In the genomic region with DNA sequence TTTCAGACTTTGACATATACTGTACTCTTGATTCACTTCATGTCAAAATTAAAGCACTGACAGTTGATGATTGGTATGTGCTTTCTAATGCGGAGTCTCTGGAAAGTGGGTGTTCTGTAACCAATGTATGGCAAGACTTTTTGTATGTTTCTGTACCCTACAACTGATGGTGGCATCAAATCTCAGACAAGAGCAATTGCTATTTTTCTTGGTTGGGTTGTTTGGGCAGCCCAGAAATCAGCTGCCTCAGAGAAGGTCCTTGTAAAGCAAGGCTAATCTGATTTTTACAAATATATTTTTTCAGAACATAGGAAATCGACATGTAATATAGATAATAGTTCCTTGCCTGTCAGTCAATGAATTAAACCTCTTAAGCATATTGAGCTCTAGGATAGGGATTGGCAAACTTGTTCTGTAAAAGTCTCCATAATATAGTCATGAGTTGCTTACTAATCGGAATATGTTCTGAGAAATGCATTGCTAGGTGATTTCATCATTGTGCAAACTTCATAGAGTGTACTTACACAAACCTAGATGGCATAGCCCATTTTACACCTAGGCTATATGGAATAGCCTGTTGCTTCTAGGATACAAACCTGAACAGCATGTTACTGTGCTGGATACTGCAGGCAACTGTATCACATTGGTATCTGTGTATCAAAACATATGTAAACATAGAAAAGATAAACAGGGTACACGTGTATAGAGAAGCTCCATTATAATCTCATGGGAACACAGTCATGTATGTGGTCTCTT, we compare ENCODE assay signal across 1 cellular context.
TF ChIP-seq lines count a peak whose summit lies in the region.

No MANE protein-coding gene starts in this region.

TF ChIP-seq in K562, 482 proteins besides CTCF, POLR2A, EP300 and RAD21 (continues in another document):
- TF ChIP-seq TEAD4 (IDR thresholded peaks at IDR 0.05; ENCODE audit: low read length) (peak; percentile 8; the same call in 1 of the 2 replicates), TEAD4 (CRISPR knock-in tag; IDR thresholded peaks at IDR 0.05; ENCODE audit: borderline replicate concordance) (no peak), RB1 (IDR thresholded peaks at IDR 0.05; ENCODE audit: low read depth) (no peak), FOXJ2 (tag; IDR thresholded peaks at IDR 0.05) (peak; percentile 85), GTF2F1 (IDR thresholded peaks at IDR 0.05; ENCODE audit: low read depth, low read length) (no peak), MCM5 (IDR thresholded peaks at IDR 0.05; ENCODE audit: low read depth) (no peak), ZNF165 (CRISPR knock-in tag; IDR thresholded peaks at IDR 0.05; ENCODE audit: borderline replicate concordance) (no peak), ZNF583 (CRISPR knock-in tag; IDR thresholded peaks at IDR 0.05) (peak; percentile 80; the same call in 1 of the 2 replicates), SMAD4 (CRISPR knock-in tag; conservative IDR thresholded peaks at IDR 0.05) (peak; percentile 77), EHMT2 (IDR thresholded peaks at IDR 0.05) (no peak), POLR2B (IDR thresholded peaks at IDR 0.05; ENCODE audit: low read depth, partially characterized antibody) (no peak), ZBTB8A (IDR thresholded peaks at IDR 0.05; ENCODE audit: partially characterized antibody) (no peak), STAG1 (CRISPR knock-in tag; IDR thresholded peaks at IDR 0.05; ENCODE audit: borderline replicate concordance) (no peak), TARDBP (IDR thresholded peaks at IDR 0.05) (no peak), FOXK2 (conservative IDR thresholded peaks at IDR 0.05 in 1 of 2, IDR thresholded peaks at IDR 0.05 in 1 of 2; ENCODE audit: low read depth in 2 of 2) (no peak), PCBP1 (IDR thresholded peaks at IDR 0.05; ENCODE audit: low read depth, low read length, poor library complexity, severe bottlenecking) (no peak), NFATC3 (IDR thresholded peaks at IDR 0.05) (no peak), ZNF41 (CRISPR knock-in tag; conservative IDR thresholded peaks at IDR 0.05) (no peak), ZNF347 (CRISPR knock-in tag; IDR thresholded peaks at IDR 0.05; ENCODE audit: low read depth) (no peak), HOXB6 (CRISPR knock-in tag; IDR thresholded peaks at IDR 0.05; ENCODE audit: borderline replicate concordance) (no peak), KDM2B (CRISPR knock-in tag; IDR thresholded peaks at IDR 0.05) (no peak), ZFP36 (IDR thresholded peaks at IDR 0.05; ENCODE audit: low read depth, low read length, partially characterized antibody) (no peak), GABPB2 (CRISPR knock-in tag; conservative IDR thresholded peaks at IDR 0.05) (no peak), PTRF (tag; IDR thresholded peaks at IDR 0.05) (no peak), CHD2 (IDR thresholded peaks at IDR 0.05; ENCODE audit: low read depth, low read length) (no peak), ZKSCAN8 (CRISPR knock-in tag; IDR thresholded peaks at IDR 0.05) (0 out of 2 replicates have a peak, but pooled peaks have one; percentile 14), ZNF23 (CRISPR knock-in tag; IDR thresholded peaks at IDR 0.05) (no peak)
- TF ChIP-seq, protein P1, sequence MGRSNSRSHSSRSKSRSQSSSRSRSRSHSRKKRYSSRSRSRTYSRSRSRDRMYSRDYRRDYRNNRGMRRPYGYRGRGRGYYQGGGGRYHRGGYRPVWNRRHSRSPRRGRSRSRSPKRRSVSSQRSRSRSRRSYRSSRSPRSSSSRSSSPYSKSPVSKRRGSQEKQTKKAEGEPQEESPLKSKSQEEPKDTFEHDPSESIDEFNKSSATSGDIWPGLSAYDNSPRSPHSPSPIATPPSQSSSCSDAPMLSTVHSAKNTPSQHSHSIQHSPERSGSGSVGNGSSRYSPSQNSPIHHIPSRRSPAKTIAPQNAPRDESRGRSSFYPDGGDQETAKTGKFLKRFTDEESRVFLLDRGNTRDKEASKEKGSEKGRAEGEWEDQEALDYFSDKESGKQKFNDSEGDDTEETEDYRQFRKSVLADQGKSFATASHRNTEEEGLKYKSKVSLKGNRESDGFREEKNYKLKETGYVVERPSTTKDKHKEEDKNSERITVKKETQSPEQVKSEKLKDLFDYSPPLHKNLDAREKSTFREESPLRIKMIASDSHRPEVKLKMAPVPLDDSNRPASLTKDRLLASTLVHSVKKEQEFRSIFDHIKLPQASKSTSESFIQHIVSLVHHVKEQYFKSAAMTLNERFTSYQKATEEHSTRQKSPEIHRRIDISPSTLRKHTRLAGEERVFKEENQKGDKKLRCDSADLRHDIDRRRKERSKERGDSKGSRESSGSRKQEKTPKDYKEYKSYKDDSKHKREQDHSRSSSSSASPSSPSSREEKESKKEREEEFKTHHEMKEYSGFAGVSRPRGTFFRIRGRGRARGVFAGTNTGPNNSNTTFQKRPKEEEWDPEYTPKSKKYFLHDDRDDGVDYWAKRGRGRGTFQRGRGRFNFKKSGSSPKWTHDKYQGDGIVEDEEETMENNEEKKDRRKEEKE (IDR thresholded peaks at IDR 0.05; ENCODE audit: borderline replicate concordance in 1 of 2, control insufficient read depth in 1 of 2, low read depth in 2 of 2, low read length in 1 of 2): no peak
- TF ChIP-seq, protein P2, sequence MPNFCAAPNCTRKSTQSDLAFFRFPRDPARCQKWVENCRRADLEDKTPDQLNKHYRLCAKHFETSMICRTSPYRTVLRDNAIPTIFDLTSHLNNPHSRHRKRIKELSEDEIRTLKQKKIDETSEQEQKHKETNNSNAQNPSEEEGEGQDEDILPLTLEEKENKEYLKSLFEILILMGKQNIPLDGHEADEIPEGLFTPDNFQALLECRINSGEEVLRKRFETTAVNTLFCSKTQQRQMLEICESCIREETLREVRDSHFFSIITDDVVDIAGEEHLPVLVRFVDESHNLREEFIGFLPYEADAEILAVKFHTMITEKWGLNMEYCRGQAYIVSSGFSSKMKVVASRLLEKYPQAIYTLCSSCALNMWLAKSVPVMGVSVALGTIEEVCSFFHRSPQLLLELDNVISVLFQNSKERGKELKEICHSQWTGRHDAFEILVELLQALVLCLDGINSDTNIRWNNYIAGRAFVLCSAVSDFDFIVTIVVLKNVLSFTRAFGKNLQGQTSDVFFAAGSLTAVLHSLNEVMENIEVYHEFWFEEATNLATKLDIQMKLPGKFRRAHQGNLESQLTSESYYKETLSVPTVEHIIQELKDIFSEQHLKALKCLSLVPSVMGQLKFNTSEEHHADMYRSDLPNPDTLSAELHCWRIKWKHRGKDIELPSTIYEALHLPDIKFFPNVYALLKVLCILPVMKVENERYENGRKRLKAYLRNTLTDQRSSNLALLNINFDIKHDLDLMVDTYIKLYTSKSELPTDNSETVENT (CRISPR knock-in tag; IDR thresholded peaks at IDR 0.05): no peak
- TF ChIP-seq, protein P3, sequence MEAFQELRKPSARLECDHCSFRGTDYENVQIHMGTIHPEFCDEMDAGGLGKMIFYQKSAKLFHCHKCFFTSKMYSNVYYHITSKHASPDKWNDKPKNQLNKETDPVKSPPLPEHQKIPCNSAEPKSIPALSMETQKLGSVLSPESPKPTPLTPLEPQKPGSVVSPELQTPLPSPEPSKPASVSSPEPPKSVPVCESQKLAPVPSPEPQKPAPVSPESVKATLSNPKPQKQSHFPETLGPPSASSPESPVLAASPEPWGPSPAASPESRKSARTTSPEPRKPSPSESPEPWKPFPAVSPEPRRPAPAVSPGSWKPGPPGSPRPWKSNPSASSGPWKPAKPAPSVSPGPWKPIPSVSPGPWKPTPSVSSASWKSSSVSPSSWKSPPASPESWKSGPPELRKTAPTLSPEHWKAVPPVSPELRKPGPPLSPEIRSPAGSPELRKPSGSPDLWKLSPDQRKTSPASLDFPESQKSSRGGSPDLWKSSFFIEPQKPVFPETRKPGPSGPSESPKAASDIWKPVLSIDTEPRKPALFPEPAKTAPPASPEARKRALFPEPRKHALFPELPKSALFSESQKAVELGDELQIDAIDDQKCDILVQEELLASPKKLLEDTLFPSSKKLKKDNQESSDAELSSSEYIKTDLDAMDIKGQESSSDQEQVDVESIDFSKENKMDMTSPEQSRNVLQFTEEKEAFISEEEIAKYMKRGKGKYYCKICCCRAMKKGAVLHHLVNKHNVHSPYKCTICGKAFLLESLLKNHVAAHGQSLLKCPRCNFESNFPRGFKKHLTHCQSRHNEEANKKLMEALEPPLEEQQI (IDR thresholded peaks at IDR 0.05): no peak
- TF ChIP-seq, protein P4, sequence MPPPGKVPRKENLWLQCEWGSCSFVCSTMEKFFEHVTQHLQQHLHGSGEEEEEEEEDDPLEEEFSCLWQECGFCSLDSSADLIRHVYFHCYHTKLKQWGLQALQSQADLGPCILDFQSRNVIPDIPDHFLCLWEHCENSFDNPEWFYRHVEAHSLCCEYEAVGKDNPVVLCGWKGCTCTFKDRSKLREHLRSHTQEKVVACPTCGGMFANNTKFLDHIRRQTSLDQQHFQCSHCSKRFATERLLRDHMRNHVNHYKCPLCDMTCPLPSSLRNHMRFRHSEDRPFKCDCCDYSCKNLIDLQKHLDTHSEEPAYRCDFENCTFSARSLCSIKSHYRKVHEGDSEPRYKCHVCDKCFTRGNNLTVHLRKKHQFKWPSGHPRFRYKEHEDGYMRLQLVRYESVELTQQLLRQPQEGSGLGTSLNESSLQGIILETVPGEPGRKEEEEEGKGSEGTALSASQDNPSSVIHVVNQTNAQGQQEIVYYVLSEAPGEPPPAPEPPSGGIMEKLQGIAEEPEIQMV (tag; conservative IDR thresholded peaks at IDR 0.05; ENCODE audit: low read depth): no peak
- TF ChIP-seq, protein P5, sequence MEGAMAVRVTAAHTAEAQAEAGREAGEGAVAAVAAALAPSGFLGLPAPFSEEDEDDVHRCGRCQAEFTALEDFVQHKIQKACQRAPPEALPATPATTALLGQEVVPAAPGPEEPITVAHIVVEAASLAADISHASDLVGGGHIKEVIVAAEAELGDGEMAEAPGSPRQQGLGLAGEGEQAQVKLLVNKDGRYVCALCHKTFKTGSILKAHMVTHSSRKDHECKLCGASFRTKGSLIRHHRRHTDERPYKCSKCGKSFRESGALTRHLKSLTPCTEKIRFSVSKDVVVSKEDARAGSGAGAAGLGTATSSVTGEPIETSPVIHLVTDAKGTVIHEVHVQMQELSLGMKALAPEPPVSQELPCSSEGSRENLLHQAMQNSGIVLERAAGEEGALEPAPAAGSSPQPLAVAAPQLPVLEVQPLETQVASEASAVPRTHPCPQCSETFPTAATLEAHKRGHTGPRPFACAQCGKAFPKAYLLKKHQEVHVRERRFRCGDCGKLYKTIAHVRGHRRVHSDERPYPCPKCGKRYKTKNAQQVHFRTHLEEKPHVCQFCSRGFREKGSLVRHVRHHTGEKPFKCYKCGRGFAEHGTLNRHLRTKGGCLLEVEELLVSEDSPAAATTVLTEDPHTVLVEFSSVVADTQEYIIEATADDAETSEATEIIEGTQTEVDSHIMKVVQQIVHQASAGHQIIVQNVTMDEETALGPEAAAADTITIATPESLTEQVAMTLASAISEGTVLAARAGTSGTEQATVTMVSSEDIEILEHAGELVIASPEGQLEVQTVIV (CRISPR knock-in tag; IDR thresholded peaks at IDR 0.05; ENCODE audit: borderline replicate concordance): 0 out of 2 replicates have a peak, but pooled peaks have one; percentile 51
- TF ChIP-seq, protein P6, sequence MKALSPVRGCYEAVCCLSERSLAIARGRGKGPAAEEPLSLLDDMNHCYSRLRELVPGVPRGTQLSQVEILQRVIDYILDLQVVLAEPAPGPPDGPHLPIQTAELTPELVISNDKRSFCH (CRISPR knock-in tag; IDR thresholded peaks at IDR 0.05): no peak
- TF ChIP-seq, protein P6 (tag; IDR thresholded peaks at IDR 0.05): no peak
- TF ChIP-seq, protein P7, sequence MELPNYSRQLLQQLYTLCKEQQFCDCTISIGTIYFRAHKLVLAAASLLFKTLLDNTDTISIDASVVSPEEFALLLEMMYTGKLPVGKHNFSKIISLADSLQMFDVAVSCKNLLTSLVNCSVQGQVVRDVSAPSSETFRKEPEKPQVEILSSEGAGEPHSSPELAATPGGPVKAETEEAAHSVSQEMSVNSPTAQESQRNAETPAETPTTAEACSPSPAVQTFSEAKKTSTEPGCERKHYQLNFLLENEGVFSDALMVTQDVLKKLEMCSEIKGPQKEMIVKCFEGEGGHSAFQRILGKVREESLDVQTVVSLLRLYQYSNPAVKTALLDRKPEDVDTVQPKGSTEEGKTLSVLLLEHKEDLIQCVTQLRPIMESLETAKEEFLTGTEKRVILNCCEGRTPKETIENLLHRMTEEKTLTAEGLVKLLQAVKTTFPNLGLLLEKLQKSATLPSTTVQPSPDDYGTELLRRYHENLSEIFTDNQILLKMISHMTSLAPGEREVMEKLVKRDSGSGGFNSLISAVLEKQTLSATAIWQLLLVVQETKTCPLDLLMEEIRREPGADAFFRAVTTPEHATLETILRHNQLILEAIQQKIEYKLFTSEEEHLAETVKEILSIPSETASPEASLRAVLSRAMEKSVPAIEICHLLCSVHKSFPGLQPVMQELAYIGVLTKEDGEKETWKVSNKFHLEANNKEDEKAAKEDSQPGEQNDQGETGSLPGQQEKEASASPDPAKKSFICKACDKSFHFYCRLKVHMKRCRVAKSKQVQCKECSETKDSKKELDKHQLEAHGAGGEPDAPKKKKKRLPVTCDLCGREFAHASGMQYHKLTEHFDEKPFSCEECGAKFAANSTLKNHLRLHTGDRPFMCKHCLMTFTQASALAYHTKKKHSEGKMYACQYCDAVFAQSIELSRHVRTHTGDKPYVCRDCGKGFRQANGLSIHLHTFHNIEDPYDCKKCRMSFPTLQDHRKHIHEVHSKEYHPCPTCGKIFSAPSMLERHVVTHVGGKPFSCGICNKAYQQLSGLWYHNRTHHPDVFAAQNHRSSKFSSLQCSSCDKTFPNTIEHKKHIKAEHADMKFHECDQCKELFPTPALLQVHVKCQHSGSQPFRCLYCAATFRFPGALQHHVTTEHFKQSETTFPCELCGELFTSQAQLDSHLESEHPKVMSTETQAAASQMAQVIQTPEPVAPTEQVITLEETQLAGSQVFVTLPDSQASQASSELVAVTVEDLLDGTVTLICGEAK (IDR thresholded peaks at IDR 0.05): no peak
- TF ChIP-seq, protein P7 (CRISPR knock-in tag; IDR thresholded peaks at IDR 0.05): no peak
